17 cellular contexts compared by ENCODE assay signal in genomic region chr10:112750427-112751167, GRCh38.
"Had no signal": no experiment of that assay in that cellular context is flagged by ENCODE, and none has a peak within 500 bp of the region (broad histone marks: within the 10 kb centered on the region; RNA-seq: fewer than 3 reads in every experiment).

No MANE protein-coding gene starts in this region.

- H3K4me3 ChIP-seq: psoas muscle, sigmoid colon had no signal

- H3K4me3 Mint-ChIP-seq: activated CD4-positive, alpha-beta T cell treated with anti-CD3 and anti-CD28 coated beads, Interleukin-2, amount 10 ng/mL, durations not matched to agents 7 days and 5 days; activated naive CD4-positive, alpha-beta T cell treated with anti-CD3 and anti-CD28 coated beads for 36 hours; activated T-helper 17 cell treated with anti-CD3 and anti-CD28 coated beads, Interleukin-2, amount 50 U/mL, for 72 hours; central memory CD8-positive, alpha-beta T cell; dendritic cell treated with granulocyte-macrophage colony-stimulating factor and Interleukin-4, amounts not matched to agents 40 ng/mL and 50 ng/mL, for 4 days; natural killer cell treated with Interleukin-12 subunit alpha and Interleukin-12 subunit beta and Interleukin-15 and Interleukin-18, amount 100 ng/mL, for 72 hours had no signal

- H3K9me3 ChIP-seq: psoas muscle, sigmoid colon had no signal

- H3K27ac Mint-ChIP-seq: activated CD4-positive, alpha-beta T cell treated with anti-CD3 and anti-CD28 coated beads, Interleukin-2, amount 10 ng/mL, durations not matched to agents 7 days and 5 days; activated naive CD4-positive, alpha-beta T cell treated with anti-CD3 and anti-CD28 coated beads for 36 hours; activated T-helper 17 cell treated with anti-CD3 and anti-CD28 coated beads, Interleukin-2, amount 50 U/mL, for 72 hours; dendritic cell treated with granulocyte-macrophage colony-stimulating factor and Interleukin-4, amounts not matched to agents 40 ng/mL and 50 ng/mL, for 4 days; natural killer cell treated with Interleukin-12 subunit alpha and Interleukin-12 subunit beta and Interleukin-15 and Interleukin-18, amount 100 ng/mL, for 72 hours had no signal

- H3K36me3 ChIP-seq: sigmoid colon had no signal

- ATAC-seq: activated T-helper 17 cell treated with anti-CD3 and anti-CD28 coated beads, Interleukin-2, amount 50 U/mL, for 72 hours; natural killer cell treated with Interleukin-12 subunit alpha and Interleukin-12 subunit beta and Interleukin-15 and Interleukin-18, amount 100 ng/mL, for 72 hours; psoas muscle had no signal

- H3K27ac ChIP-seq: psoas muscle, sigmoid colon had no signal

- H3K9me3 Mint-ChIP-seq: activated CD4-positive, alpha-beta T cell treated with anti-CD3 and anti-CD28 coated beads, Interleukin-2, amount 10 ng/mL, durations not matched to agents 7 days and 5 days; activated naive CD4-positive, alpha-beta T cell treated with anti-CD3 and anti-CD28 coated beads for 36 hours; activated T-helper 17 cell treated with anti-CD3 and anti-CD28 coated beads, Interleukin-2, amount 50 U/mL, for 72 hours; central memory CD8-positive, alpha-beta T cell; dendritic cell treated with granulocyte-macrophage colony-stimulating factor and Interleukin-4, amounts not matched to agents 40 ng/mL and 50 ng/mL, for 4 days; natural killer cell treated with Interleukin-12 subunit alpha and Interleukin-12 subunit beta and Interleukin-15 and Interleukin-18, amount 100 ng/mL, for 72 hours had no signal

- H3K4me1 Mint-ChIP-seq: activated CD4-positive, alpha-beta T cell treated with anti-CD3 and anti-CD28 coated beads, Interleukin-2, amount 10 ng/mL, durations not matched to agents 7 days and 5 days; activated T-helper 17 cell treated with anti-CD3 and anti-CD28 coated beads, Interleukin-2, amount 50 U/mL, for 72 hours; central memory CD8-positive, alpha-beta T cell had no signal

- H3K27me3 Mint-ChIP-seq: activated CD4-positive, alpha-beta T cell treated with anti-CD3 and anti-CD28 coated beads, Interleukin-2, amount 10 ng/mL, durations not matched to agents 7 days and 5 days; activated T-helper 17 cell treated with anti-CD3 and anti-CD28 coated beads, Interleukin-2, amount 50 U/mL, for 72 hours; central memory CD8-positive, alpha-beta T cell; dendritic cell treated with granulocyte-macrophage colony-stimulating factor and Interleukin-4, amounts not matched to agents 40 ng/mL and 50 ng/mL, for 4 days; natural killer cell treated with Interleukin-12 subunit alpha and Interleukin-12 subunit beta and Interleukin-15 and Interleukin-18, amount 100 ng/mL, for 72 hours had no signal

- H3K4me1 ChIP-seq: psoas muscle had no signal

- H3K27me3 ChIP-seq: sigmoid colon had no signal

- DNase-seq: activated CD4-positive, alpha-beta T cell treated with anti-CD3 and anti-CD28 coated beads, Interleukin-2, amount 10 ng/mL, durations not matched to agents 7 days and 5 days; activated CD4-positive, CD25-positive, alpha-beta regulatory T cell; activated CD8-positive, alpha-beta memory T cell treated with anti-CD3 and anti-CD28 coated beads for 24 hours; activated naive CD4-positive, alpha-beta T cell treated with anti-CD3 and anti-CD28 coated beads for 36 hours; activated T-cell treated with anti-CD3 and anti-CD28 coated beads for 4 hours; erythroblast; hippocampal formation; mammary epithelial cell; nucleus accumbens; psoas muscle; sigmoid colon; stimulated activated CD4-positive, alpha-beta T cell treated with anti-CD3 and anti-CD28 coated beads, Interleukin-12 subunit alpha, Interleukin-12 subunit beta, amount 100 ng/mL, for 4 hours; stimulated activated naive CD4-positive, alpha-beta T cell treated with Interleukin-2 at 50 U/mL for 16 hours had no signal
